ENCODE assay signal across 19 cellular contexts in genomic region chr5:83590966-83591365, GRCh38.
"Had no signal": no experiment of that assay in that cellular context is flagged by ENCODE, and none has a peak within 500 bp of the region (broad histone marks: within the 10 kb centered on the region; RNA-seq: fewer than 3 reads in every experiment).

No MANE protein-coding gene starts in this region.

- H3K4me3 ChIP-seq: esophagus muscularis mucosa, left ventricle myocardium inferior, skin epidermis, testis, upper lobe of right lung had no signal

- DNase-seq: activated CD4-positive, alpha-beta T cell treated with anti-CD3 and anti-CD28 coated beads for 48 hours; activated CD8-positive, alpha-beta T cell treated with anti-CD3 and anti-CD28 coated beads for 36 hours; activated effector memory CD4-positive, alpha-beta T cell treated with anti-CD3 and anti-CD28 coated beads, Interleukin-2, amount 50 U/mL, for 16 hours; activated T-cell treated with anti-CD3 and anti-CD28 coated beads, Interleukin-2, amount 50 U/mL, for 48 hours; effector CD4-positive, alpha-beta T cell; foreskin keratinocyte; glutamatergic neuron; left ventricle myocardium inferior; naive thymus-derived CD8-positive, alpha-beta T cell; posterior cingulate gyrus; retina; stimulated activated naive CD8-positive, alpha-beta T cell treated with anti-CD3 and anti-CD28 coated beads, Interleukin-15, amount 100 ng/mL, for 72 hours; T-helper 17 cell; testis; upper lobe of right lung had no signal

- H3K9me3 ChIP-seq: esophagus muscularis mucosa, left ventricle myocardium inferior, neutrophil, testis, upper lobe of right lung had no signal

- ATAC-seq: activated CD8-positive, alpha-beta T cell treated with anti-CD3 and anti-CD28 coated beads for 36 hours; foreskin keratinocyte; naive thymus-derived CD8-positive, alpha-beta T cell; stimulated activated naive CD8-positive, alpha-beta T cell treated with anti-CD3 and anti-CD28 coated beads, Interleukin-15, amount 100 ng/mL, for 72 hours; T-helper 17 cell; upper lobe of right lung; WTC11 had no signal

- H3K27ac ChIP-seq: esophagus muscularis mucosa, foreskin keratinocyte, left ventricle myocardium inferior, neutrophil, skin epidermis, testis, upper lobe of right lung had no signal

- H3K27me3 ChIP-seq: esophagus muscularis mucosa, foreskin keratinocyte, neutrophil, testis, upper lobe of right lung had no signal

- H3K36me3 ChIP-seq: esophagus muscularis mucosa, left ventricle myocardium inferior, neutrophil, upper lobe of right lung had no signal

- H3K4me1 ChIP-seq: esophagus muscularis mucosa, left ventricle myocardium inferior, testis, upper lobe of right lung had no signal
